7 cellular contexts compared by ENCODE assay signal in genomic region chr2:173354073-173354600, GRCh38.
A peak's percentile ranks its signal among the peaks of the same experiment; 100 is the strongest.
DNase-seq lines count a peak whose midpoint lies in the region; ATAC-seq and TF ChIP-seq lines count a peak whose summit lies in the region.

No MANE protein-coding gene starts in this region.

- H3K27me3 Mint-ChIP-seq in stimulated activated naive B cell treated with anti-CD40 and anti-IgM and Interleukin-4, amounts not matched to agents 10 μg/mL and 1 μg/mL and 100 μg/mL, for 72 hours, result peaks cover 29 to 36% of the 10 kb centered on the region in 2 donors

- peaks cover 18% of the 10 kb centered on the region for H3K4me1 ChIP-seq in iPS-15b (ENCODE audit: control insufficient read depth, insufficient read depth, low read length)

- H3K4me1 Mint-ChIP-seq in stimulated activated naive B cell treated with anti-CD40 and anti-IgM and Interleukin-4, amounts not matched to agents 10 μg/mL and 1 μg/mL and 100 μg/mL, for 72 hours, result peaks cover 12 to 31% of the 10 kb centered on the region in 2 donors

- no peaks in the 10 kb centered on the region for H3K27me3 ChIP-seq in iPS-15b (ENCODE audit: control insufficient read depth, insufficient read depth, low read length)

- no peaks in the 10 kb centered on the region for H3K36me3 Mint-ChIP-seq in stimulated activated naive B cell treated with anti-CD40 and anti-IgM and Interleukin-4, amounts not matched to agents 10 μg/mL and 1 μg/mL and 100 μg/mL, for 72 hours

- no peak for TF ChIP-seq CTCF in GM12864 (IDR thresholded peaks at IDR 0.05; ENCODE audit: low read depth, low read length, missing control alignments)
- no peak for TF ChIP-seq CTCF in WI38 (IDR thresholded peaks at IDR 0.05; ENCODE audit: low read depth, low read length)

- peak overlapping the region; percentile 96 for H3K4me3 ChIP-seq in GM12864 (ENCODE audit: low read depth, low read length)
- H3K4me3 ChIP-seq in WI38 (ENCODE audit: low read depth, low read length), result peak overlapping the region; percentile 78
- H3K4me3 ChIP-seq in iPS-15b (ENCODE audit: low read depth, low read length), result peak overlapping the region; percentile 94

- peak overlapping the region; percentile 80 for H3K4me3 Mint-ChIP-seq in stimulated activated naive B cell treated with anti-CD40 and anti-IgM and Interleukin-4, amounts not matched to agents 10 μg/mL and 1 μg/mL and 100 μg/mL, for 72 hours

- no peak for DNase-seq in GM12864 (ENCODE audit: low read depth)
- DNase-seq in HS-5 (ENCODE audit: low read depth), result peak; percentile 2
- DNase-seq in stimulated activated naive B cell treated with anti-CD40 and anti-IgM and Interleukin-4, amounts not matched to agents 10 μg/mL and 1 μg/mL and 100 μg/mL, for 72 hours, result no peak
- no peak for DNase-seq in NCI-H187 treated with DMSO at 0.1 percent for 48 hours (lab: John Stamatoyannopoulos, UW)

- H3K9me3 Mint-ChIP-seq in stimulated activated naive B cell treated with anti-CD40 and anti-IgM and Interleukin-4, amounts not matched to agents 10 μg/mL and 1 μg/mL and 100 μg/mL, for 72 hours, result no peaks in the 10 kb centered on the region

- peaks cover 2% of the 10 kb centered on the region for H3K36me3 ChIP-seq in iPS-15b (ENCODE audit: control insufficient read depth, insufficient read depth, low read length)

- peak; percentile 48 for ATAC-seq in GM21367 (IDR thresholded peaks at IDR 0.05; ENCODE audit: unreplicated experiment)
- ATAC-seq in stimulated activated naive B cell treated with anti-CD40 and anti-IgM and Interleukin-4, amounts not matched to agents 10 μg/mL and 1 μg/mL and 100 μg/mL, for 72 hours (replicated peaks), result peak; percentile 64 to 73

- peak overlapping the region; percentile 95 for H3K27ac Mint-ChIP-seq in stimulated activated naive B cell treated with anti-CD40 and anti-IgM and Interleukin-4, amounts not matched to agents 10 μg/mL and 1 μg/mL and 100 μg/mL, for 72 hours

- no peaks in the 10 kb centered on the region for H3K9me3 ChIP-seq in iPS-15b (ENCODE audit: control insufficient read depth, insufficient read depth, low read length)

- peak overlapping the region; percentile 93 for H3K9ac ChIP-seq in iPS-15b (ENCODE audit: low read depth, low read length)
